Comparison of ENCODE assay signal across 8 cellular contexts in genomic region chr11:124865181-124865901, GRCh38. TPM values are rescaled to one million over a fixed set of nuclear protein-coding genes. Genes with fewer than 3 reads are reported as not detected.
A peak's percentile ranks its signal among the peaks of the same experiment; 100 is the strongest.
DNase-seq lines count a peak whose midpoint lies in the region; ATAC-seq lines count a peak whose summit lies in the region.

A gene with protein sequence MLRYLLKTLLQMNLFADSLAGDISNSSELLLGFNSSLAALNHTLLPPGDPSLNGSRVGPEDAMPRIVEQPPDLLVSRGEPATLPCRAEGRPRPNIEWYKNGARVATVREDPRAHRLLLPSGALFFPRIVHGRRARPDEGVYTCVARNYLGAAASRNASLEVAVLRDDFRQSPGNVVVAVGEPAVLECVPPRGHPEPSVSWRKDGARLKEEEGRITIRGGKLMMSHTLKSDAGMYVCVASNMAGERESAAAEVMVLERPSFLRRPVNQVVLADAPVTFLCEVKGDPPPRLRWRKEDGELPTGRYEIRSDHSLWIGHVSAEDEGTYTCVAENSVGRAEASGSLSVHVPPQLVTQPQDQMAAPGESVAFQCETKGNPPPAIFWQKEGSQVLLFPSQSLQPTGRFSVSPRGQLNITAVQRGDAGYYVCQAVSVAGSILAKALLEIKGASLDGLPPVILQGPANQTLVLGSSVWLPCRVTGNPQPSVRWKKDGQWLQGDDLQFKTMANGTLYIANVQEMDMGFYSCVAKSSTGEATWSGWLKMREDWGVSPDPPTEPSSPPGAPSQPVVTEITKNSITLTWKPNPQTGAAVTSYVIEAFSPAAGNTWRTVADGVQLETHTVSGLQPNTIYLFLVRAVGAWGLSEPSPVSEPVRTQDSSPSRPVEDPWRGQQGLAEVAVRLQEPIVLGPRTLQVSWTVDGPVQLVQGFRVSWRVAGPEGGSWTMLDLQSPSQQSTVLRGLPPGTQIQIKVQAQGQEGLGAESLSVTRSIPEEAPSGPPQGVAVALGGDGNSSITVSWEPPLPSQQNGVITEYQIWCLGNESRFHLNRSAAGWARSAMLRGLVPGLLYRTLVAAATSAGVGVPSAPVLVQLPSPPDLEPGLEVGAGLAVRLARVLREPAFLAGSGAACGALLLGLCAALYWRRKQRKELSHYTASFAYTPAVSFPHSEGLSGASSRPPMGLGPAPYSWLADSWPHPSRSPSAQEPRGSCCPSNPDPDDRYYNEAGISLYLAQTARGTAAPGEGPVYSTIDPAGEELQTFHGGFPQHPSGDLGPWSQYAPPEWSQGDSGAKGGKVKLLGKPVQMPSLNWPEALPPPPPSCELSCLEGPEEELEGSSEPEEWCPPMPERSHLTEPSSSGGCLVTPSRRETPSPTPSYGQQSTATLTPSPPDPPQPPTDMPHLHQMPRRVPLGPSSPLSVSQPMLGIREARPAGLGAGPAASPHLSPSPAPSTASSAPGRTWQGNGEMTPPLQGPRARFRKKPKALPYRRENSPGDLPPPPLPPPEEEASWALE (N-terminal part only) (plus strand): TSS chr11:124865432. CDS start chr11:124865578, 146 bp downstream.

- peak within 1 kb of the TSS; percentile 41 for H3K4me3 Mint-ChIP-seq in T-helper 17 cell

- peak; percentile 51 for DNase-seq in NCI-H146 (lab: John Stamatoyannopoulos, UW)
- DNase-seq in NCI-H146 treated with DMSO at 0.1 percent for 48 hours (lab: John Stamatoyannopoulos, UW; ENCODE audit: unreplicated experiment): no peak
- DNase-seq in T-helper 17 cell: no peak
- peak in 1 of 3 donors; percentile 31 for DNase-seq in right cardiac atrium
- no peak for DNase-seq in occipital lobe (lab: John Stamatoyannopoulos, UW)
- DNase-seq in DMS153 (lab: John Stamatoyannopoulos, UW): no peak

- H3K9ac ChIP-seq in skeletal muscle satellite cell (ENCODE audit: low read depth, low read length): no peak within 1 kb of the TSS

- no peak within 1 kb of the TSS for H3K27ac ChIP-seq in right cardiac atrium (ENCODE audit: low read length)

- peaks cover 10% of the 10 kb centered on the region for H3K36me3 Mint-ChIP-seq in T-helper 17 cell (ENCODE audit: low read depth)

- ATAC-seq in T-helper 17 cell: no peak
- no peak for ATAC-seq in right cardiac atrium
- ATAC-seq in HG02970 (IDR thresholded peaks at IDR 0.05; ENCODE audit: low FRiP score, unreplicated experiment): no peak

- H3K27me3 Mint-ChIP-seq in T-helper 17 cell: peaks cover 94% of the 10 kb centered on the region

- H3K4me2 ChIP-seq in skeletal muscle satellite cell (ENCODE audit: low read length): peak within 1 kb of the TSS; percentile 83

- H3K27ac Mint-ChIP-seq in T-helper 17 cell: no peak within 1 kb of the TSS

- H3K9me3 ChIP-seq in T-helper 17 cell (ENCODE audit: control insufficient read depth, low read length, poor library complexity, severe bottlenecking) (no peaks in the 10 kb centered on the region), right cardiac atrium (ENCODE audit: control insufficient read depth, low read length) (no peaks in the 10 kb centered on the region), skeletal muscle satellite cell (replicated peaks; ENCODE audit: low read length) (no peaks in the 10 kb centered on the region)

- H3K4me1 ChIP-seq in right cardiac atrium (ENCODE audit: control insufficient read depth, insufficient read depth, low read length): no peaks in the 10 kb centered on the region
- H3K4me1 ChIP-seq in skeletal muscle satellite cell (ENCODE audit: control insufficient read depth, insufficient read depth, low read length): peaks cover 30% of the 10 kb centered on the region

- 3% methylated on average over 53 of the region's 53 CpGs for WGBS in right cardiac atrium

- H3K27me3 ChIP-seq in right cardiac atrium (ENCODE audit: control insufficient read depth, insufficient read depth): peaks cover 2% of the 10 kb centered on the region
- peaks cover 98% of the 10 kb centered on the region for H3K27me3 ChIP-seq in skeletal muscle satellite cell (ENCODE audit: control insufficient read depth, insufficient read depth, low read length)

- no peaks in the 10 kb centered on the region for H3K36me3 ChIP-seq in skeletal muscle satellite cell (ENCODE audit: insufficient read depth, low read length)

- peaks cover 35% of the 10 kb centered on the region for H3K4me1 Mint-ChIP-seq in T-helper 17 cell

- H3K4me3 ChIP-seq in right cardiac atrium (ENCODE audit: low read length) (peak within 1 kb of the TSS; percentile 31), skeletal muscle satellite cell (ENCODE audit: low read length) (peak within 1 kb of the TSS; percentile 63)

- intact Hi-C loops in right cardiac atrium (cut with DNase I): no loop called here

RNA-seq across cellular contexts. Expression of the gene that starts here (rescaled TPM):
- total RNA-seq in T-helper 17 cell: 10 to 100 TPM; 17.5 to 18.0 TPM
- 10 to 100 TPM in 2 of 4 donors, 1 to 10 TPM in 2; 9.8 to 11.0 (median 10.2) TPM for total RNA-seq in right cardiac atrium
- polyA plus RNA-seq in right cardiac atrium: 15.4 TPM
- 8.7 and 10.4 TPM in 2 replicates for total RNA-seq in skeletal muscle satellite cell (2012; rRNA removed)
- total RNA-seq in occipital lobe: 4.2 TPM
